In genomic region chr15:79680721-79681120, GRCh38 we compare ENCODE assay signal across 11 cellular contexts.
DNase-seq lines count a peak whose midpoint lies in the region; ATAC-seq and TF ChIP-seq lines count a peak whose summit lies in the region.
"Had no signal": no experiment of that assay in that cellular context is flagged by ENCODE, and none has a peak within 500 bp of the region (broad histone marks: within the 10 kb centered on the region; RNA-seq: fewer than 3 reads in every experiment).

No MANE protein-coding gene starts in this region.

- no peaks in the 10 kb centered on the region for H3K27me3 ChIP-seq in H7 (ENCODE audit: control insufficient read depth, insufficient read depth, low read length)

- no peak for TF ChIP-seq POLR2A in GM18505 (IDR thresholded peaks at IDR 0.05; ENCODE audit: borderline replicate concordance, extremely low read depth, insufficient read depth, insufficient read length)

- no peak overlapping the region for H3K4me3 ChIP-seq in H7 (ENCODE audit: insufficient read depth, low read depth, low read length)
- H3K4me3 ChIP-seq: pancreas had no signal

- H3K36me3 ChIP-seq in H7 (replicated peaks; ENCODE audit: control insufficient read depth, insufficient read depth, low read length): no peaks in the 10 kb centered on the region
- H3K36me3 ChIP-seq: pancreas had no signal

- DNase-seq in AG08396 (ENCODE audit: low spot score) (peak; percentile 24), H7 (peak; percentile 14), SW480 (ENCODE audit: low spot score) (peak; percentile 22), hepatic stellate cell (ENCODE audit: low spot score) (peak; percentile 42), Kasumi-1 (lab: John Stamatoyannopoulos, UW) (no peak), inferior parietal cortex (ENCODE audit: extremely low spot score) (no peak), ureter (ENCODE audit: low spot score) (no peak)
- DNase-seq: activated naive CD4-positive, alpha-beta T cell; head of caudate nucleus; pancreas had no signal

- no peak for ATAC-seq in GM18505 (IDR thresholded peaks at IDR 0.05; ENCODE audit: unreplicated experiment)

Comparison
In these comparisons a context has a peak if more than half of its experiments do, and no peak if none do; other contexts are left out.
1. DNase-seq: peak in AG08396 (single experiment), H7 (single experiment), SW480 (single experiment) and hepatic stellate cell (single experiment); none in Kasumi-1 (0 of 2), inferior parietal cortex (single experiment) and ureter (single experiment).